Comparison of ENCODE assay signal across 1 cellular context in genomic region chr9:129633848-129634247, GRCh38.
TF ChIP-seq lines count a peak whose summit lies in the region.

No MANE protein-coding gene starts in this region.

TF ChIP-seq in IMR-90, 13 proteins besides CTCF, POLR2A, EP300 and RAD21:
- TF ChIP-seq MXI1 (IDR thresholded peaks at IDR 0.05; ENCODE audit: borderline replicate concordance, low read depth, low read length) = no peak
- TF ChIP-seq CEBPB (IDR thresholded peaks at IDR 0.05; ENCODE audit: low read depth, low read length) = no peak
- no peak for TF ChIP-seq FOS (IDR thresholded peaks at IDR 0.05; ENCODE audit: low read depth, low read length)
- TF ChIP-seq BHLHE40 (IDR thresholded peaks at IDR 0.05; ENCODE audit: low read depth, low read length) = no peak
- TF ChIP-seq USF2 (IDR thresholded peaks at IDR 0.05; ENCODE audit: low read depth, low read length) = no peak
- TF ChIP-seq ELK1 (IDR thresholded peaks at IDR 0.05; ENCODE audit: borderline replicate concordance, low read depth, low read length) = no peak
- no peak for TF ChIP-seq SMC3 (IDR thresholded peaks at IDR 0.05; ENCODE audit: low read depth, low read length)
- no peak for TF ChIP-seq MAFK (IDR thresholded peaks at IDR 0.05; ENCODE audit: low read depth, low read length)
- no peak for TF ChIP-seq RFX5 (IDR thresholded peaks at IDR 0.05; ENCODE audit: low read depth, low read length)
- TF ChIP-seq NFE2L2 (IDR thresholded peaks at IDR 0.05; ENCODE audit: low read depth, low read length) = no peak
- no peak for TF ChIP-seq MAZ (IDR thresholded peaks at IDR 0.05; ENCODE audit: borderline replicate concordance, low read depth, low read length)
- TF ChIP-seq CHD1 (IDR thresholded peaks at IDR 0.05; ENCODE audit: low read depth, low read length) = no peak
- no peak for TF ChIP-seq RCOR1 (IDR thresholded peaks at IDR 0.05; ENCODE audit: insufficient replicate concordance, low read length)
